In genomic region chr19:13781547-13781946, GRCh38 we compare ENCODE assay signal across 8 cellular contexts. TPM values are rescaled to one million over a fixed set of nuclear protein-coding genes. Genes with fewer than 3 reads are reported as not detected.
DNase-seq lines count a peak whose midpoint lies in the region; ATAC-seq and TF ChIP-seq lines count a peak whose summit lies in the region.

No MANE protein-coding gene starts in this region.

- H3K27ac ChIP-seq in right atrium auricular region, result peak overlapping the region; percentile 12 to 71

- H3K9ac ChIP-seq in adipocyte (ENCODE audit: low read length), result peak overlapping the region; percentile 78

- H3K9me3 ChIP-seq in adipocyte (ENCODE audit: control insufficient read depth, low read length) (no peaks in the 10 kb centered on the region), right atrium auricular region (no peaks in the 10 kb centered on the region)

- no peak for ATAC-seq in HG02798 (IDR thresholded peaks at IDR 0.05; ENCODE audit: poor library complexity, unreplicated experiment)

- H3K36me3 ChIP-seq in adipocyte (ENCODE audit: control insufficient read depth, insufficient read depth, low read length, severe bottlenecking) (peaks cover 25% of the 10 kb centered on the region), right atrium auricular region (peaks cover 23% of the 10 kb centered on the region)

- H3K27me3 ChIP-seq in adipocyte (replicated peaks; ENCODE audit: control insufficient read depth, insufficient read depth, low read length), result no peaks in the 10 kb centered on the region
- H3K27me3 ChIP-seq in right atrium auricular region, result no peaks in the 10 kb centered on the region

- peak; percentile 44 for DNase-seq in stimulated activated CD4-positive, alpha-beta T cell treated with anti-CD3 and anti-CD28 coated beads, Interleukin-15, amount 100 ng/mL, for 24 hours
- no peak for DNase-seq in stimulated activated CD4-positive, alpha-beta T cell treated with anti-CD3 and anti-CD28 coated beads, Interleukin-12 subunit alpha, Interleukin-12 subunit beta, amount 100 ng/mL, for 4 hours
- DNase-seq in adipocyte (ENCODE audit: low read depth) (peak; percentile 98), right atrium auricular region (ENCODE audit: low spot score) (peak; percentile 93), stromal cell of bone marrow (ENCODE audit: low read depth) (peak; percentile 96), SIG-M5 (lab: John Stamatoyannopoulos, UW) (no peak)
- DNase-seq in effector CD4-positive, alpha-beta T cell, result no peak

- TF ChIP-seq CTCF in right atrium auricular region (IDR thresholded peaks at IDR 0.05), result no peak

- no peak overlapping the region for H3K4me3 ChIP-seq in adipocyte (ENCODE audit: low read length)
- no peak overlapping the region for H3K4me3 ChIP-seq in right atrium auricular region

- H3K4me1 ChIP-seq in adipocyte (ENCODE audit: control insufficient read depth, insufficient read depth, low read length), result peaks cover 27% of the 10 kb centered on the region
- H3K4me1 ChIP-seq in right atrium auricular region, result peaks cover 0 to 23% of the 10 kb centered on the region in 2 donors

RNA-seq across cellular contexts. Expression of gene C19orf53, which starts 7.3 kb away (rescaled TPM):
- 100 to 1,000 TPM; 272 to 304 TPM for total RNA-seq in right atrium auricular region

RNA-seq across cellular contexts. Expression of gene ZSWIM4, which starts 13.7 kb away (rescaled TPM):
- total RNA-seq in right atrium auricular region, result 1 to 10 TPM; 5.7 to 9.8 TPM

RNA-seq across cellular contexts. Expression of gene MRI1, which starts 17.2 kb away (rescaled TPM):
- 10 to 100 TPM; 18.2 to 19.4 TPM for total RNA-seq in right atrium auricular region

Comparison
In these comparisons a context has a peak if more than half of its experiments do, and no peak if none do; other contexts are left out.
1. DNase-seq: peak in stimulated activated CD4-positive, alpha-beta T cell treated with anti-CD3 and anti-CD28 coated beads, Interleukin-15, amount 100 ng/mL, for 24 hours (single experiment), adipocyte (single experiment), right atrium auricular region (single experiment) and stromal cell of bone marrow (single experiment); none in stimulated activated CD4-positive, alpha-beta T cell treated with anti-CD3 and anti-CD28 coated beads, Interleukin-12 subunit alpha, Interleukin-12 subunit beta, amount 100 ng/mL, for 4 hours (single experiment), SIG-M5 (single experiment) and effector CD4-positive, alpha-beta T cell (single experiment).